In genomic region chr17:73650147-73650546, GRCh38 we compare ENCODE assay signal across 9 cellular contexts. TPM values are rescaled to one million over a fixed set of nuclear protein-coding genes. Genes with fewer than 3 reads are reported as not detected.
DNase-seq lines count a peak whose midpoint lies in the region; ATAC-seq and TF ChIP-seq lines count a peak whose summit lies in the region.
"Had no signal": no experiment of that assay in that cellular context is flagged by ENCODE, and none has a peak within 500 bp of the region (broad histone marks: within the 10 kb centered on the region; RNA-seq: fewer than 3 reads in every experiment).

No MANE protein-coding gene starts in this region.

- ATAC-seq in HG02798 (IDR thresholded peaks at IDR 0.05; ENCODE audit: poor library complexity, unreplicated experiment) = no peak

- TF ChIP-seq CTCF in epithelial cell of proximal tubule (conservative IDR thresholded peaks at IDR 0.05; ENCODE audit: low read depth, low read length) = peak; percentile 58
- TF ChIP-seq CTCF in smooth muscle cell (IDR thresholded peaks at IDR 0.05; ENCODE audit: borderline replicate concordance, insufficient read depth, poor library complexity, severe bottlenecking) = peak; percentile 46

- H3K27ac ChIP-seq in smooth muscle cell (ENCODE audit: low read depth) = no peak overlapping the region
- H3K27ac ChIP-seq: sigmoid colon had no signal

- H2AFZ ChIP-seq in smooth muscle cell (ENCODE audit: low read depth) = no peak overlapping the region

- H3K9ac ChIP-seq in smooth muscle cell (ENCODE audit: low read depth) = no peak overlapping the region

- DNase-seq in NCI-H345 (lab: John Stamatoyannopoulos, UW) (peak; percentile 44), NCI-H345 treated with DMSO at 0.1 percent for 48 hours (lab: John Stamatoyannopoulos, UW; ENCODE audit: unreplicated experiment) (no peak), NCI-H82 (lab: John Stamatoyannopoulos, UW) (peak; percentile 71), epithelial cell of proximal tubule (ENCODE audit: low read depth) (no peak), smooth muscle cell (lab: John Stamatoyannopoulos, UW; ENCODE audit: unreplicated experiment) (no peak), GM03348 (ENCODE audit: low spot score) (no peak)
- DNase-seq in stimulated activated CD4-positive, alpha-beta T cell treated with anti-CD3 and anti-CD28 coated beads, Interleukin-2, amount 100 ng/mL, for 24 hours = no peak
- DNase-seq: sigmoid colon had no signal

- WGBS in smooth muscle cell (ENCODE audit: low lambda C conversion rate) = 47% methylated on average over 2 of the region's 2 CpGs

- H3K4me2 ChIP-seq in smooth muscle cell = no peak overlapping the region

- H3K4me3 ChIP-seq in epithelial cell of proximal tubule (ENCODE audit: low read depth, low read length) (no peak overlapping the region), smooth muscle cell (no peak overlapping the region)
- H3K4me3 ChIP-seq: sigmoid colon had no signal

- no peaks in the 10 kb centered on the region for H3K36me3 ChIP-seq in smooth muscle cell (ENCODE audit: low read depth)
- H3K36me3 ChIP-seq: sigmoid colon had no signal

- no peaks in the 10 kb centered on the region for H3K9me3 ChIP-seq in smooth muscle cell (replicated peaks; ENCODE audit: low read depth)

- H3K79me2 ChIP-seq in smooth muscle cell (ENCODE audit: low read depth) = no peaks in the 10 kb centered on the region

- H3F3A ChIP-seq in smooth muscle cell (ENCODE audit: low read depth) = no peaks in the 10 kb centered on the region

- peaks cover 5% of the 10 kb centered on the region for H3K27me3 ChIP-seq in smooth muscle cell (ENCODE audit: low read depth)

- H3K4me1 ChIP-seq in smooth muscle cell (ENCODE audit: low read depth) = peaks cover 6% of the 10 kb centered on the region

- no peaks in the 10 kb centered on the region for H4K20me1 ChIP-seq in smooth muscle cell (ENCODE audit: low read depth)

RNA-seq across cellular contexts. Expression of gene SDK2, which starts 5.9 kb away (rescaled TPM):
- total RNA-seq in epithelial cell of proximal tubule = 0.07 and 0.12 TPM in 2 replicates
- 6.5 and 7.5 TPM in 2 replicates for total RNA-seq in smooth muscle cell
- polyA plus RNA-seq in smooth muscle cell = 4.6 and 5.7 TPM in 2 replicates

Comparison
In these comparisons a context has a peak if more than half of its experiments do, and no peak if none do; other contexts are left out.
1. DNase-seq: peak in NCI-H345 (single experiment) and NCI-H82 (single experiment); none in NCI-H345 treated with DMSO at 0.1 percent for 48 hours (single experiment), epithelial cell of proximal tubule (single experiment), smooth muscle cell (single experiment), GM03348 (single experiment) and stimulated activated CD4-positive, alpha-beta T cell treated with anti-CD3 and anti-CD28 coated beads, Interleukin-2, amount 100 ng/mL, for 24 hours (0 of 2).